In genomic region chr1:167690053-167690452, GRCh38 we compare ENCODE assay signal across 14 cellular contexts. TPM values are rescaled to one million over a fixed set of nuclear protein-coding genes. Genes with fewer than 3 reads are reported as not detected.
A peak's percentile ranks its signal among the peaks of the same experiment; 100 is the strongest.
DNase-seq lines count a peak whose midpoint lies in the region; ATAC-seq and FAIRE-seq lines count a peak whose summit lies in the region.
"Had no signal": no experiment of that assay in that cellular context is flagged by ENCODE, and none has a peak within 500 bp of the region (broad histone marks: within the 10 kb centered on the region; RNA-seq: fewer than 3 reads in every experiment).

No MANE protein-coding gene starts in this region.

- peaks cover 33 to 49% (median 36%) of the 10 kb centered on the region in 3 donors for H3K4me1 Mint-ChIP-seq in naive B cell

- no peaks in the 10 kb centered on the region for H3K27me3 Mint-ChIP-seq in naive B cell

- FAIRE-seq in GM19239 (lab: Jason Lieb, UNC), result no peak

- H3K27ac Mint-ChIP-seq in activated naive CD4-positive, alpha-beta T cell treated with anti-CD3 and anti-CD28 coated beads, Interleukin-2, amount 50 U/mL, for 72 hours, result peak overlapping the region; percentile 36 to 86
- H3K27ac Mint-ChIP-seq in naive B cell, result peak overlapping the region in 4 of 6 donors; percentile 52 to 85 (median 56)

- H3K36me3 Mint-ChIP-seq in activated naive CD4-positive, alpha-beta T cell treated with anti-CD3 and anti-CD28 coated beads, Interleukin-2, amount 50 U/mL, for 72 hours, result peaks cover 0 to 21% of the 10 kb centered on the region in 2 donors
- peaks cover 19 to 34% of the 10 kb centered on the region in 2 donors for H3K36me3 Mint-ChIP-seq in naive B cell

- peak in 1 of 2 donors; percentile 61 for ATAC-seq in activated naive CD4-positive, alpha-beta T cell treated with anti-CD3 and anti-CD28 coated beads, Interleukin-2, amount 50 U/mL, for 72 hours
- ATAC-seq in naive B cell (ENCODE audit: low read depth in 2 of 2), result no peak

- DNase-seq in NCI-H1436 (lab: John Stamatoyannopoulos, UW) (peak; percentile 13), NCI-H1436 treated with DMSO at 0.1 percent for 48 hours (lab: John Stamatoyannopoulos, UW) (no peak), naive B cell (no peak), SHP77 (lab: John Stamatoyannopoulos, UW) (no peak), GM19239 (ENCODE audit: insufficient read length, low spot score) (no peak), NCI-H774 (lab: John Stamatoyannopoulos, UW) (no peak)
- no peak for DNase-seq in activated naive CD4-positive, alpha-beta T cell treated with anti-CD3 and anti-CD28 coated beads, Interleukin-2, amount 50 U/mL, for 72 hours (ENCODE audit: low spot score in 2 of 2)
- DNase-seq in activated naive CD4-positive, alpha-beta T cell (lab: John Stamatoyannopoulos, UW), result no peak
- DNase-seq: Caco-2, MG63, NCI-H1092 treated with DMSO at 0.1 percent for 48 hours, NCI-H2029, NCI-H510A treated with DMSO at 0.1 percent for 48 hours, SIG-M5 had no signal

- no peak overlapping the region for H3K4me3 Mint-ChIP-seq in naive B cell

- no peaks in the 10 kb centered on the region for H3K9me3 Mint-ChIP-seq in activated naive CD4-positive, alpha-beta T cell treated with anti-CD3 and anti-CD28 coated beads, Interleukin-2, amount 50 U/mL, for 72 hours
- H3K9me3 Mint-ChIP-seq in naive B cell, result no peaks in the 10 kb centered on the region

RNA-seq across cellular contexts. Expression of gene MPZL1, which starts 31.7 kb away (rescaled TPM):
- 10 to 100 TPM; 26.8 to 33.0 TPM for total RNA-seq in activated naive CD4-positive, alpha-beta T cell treated with anti-CD3 and anti-CD28 coated beads, Interleukin-2, amount 50 U/mL, for 72 hours
- polyA plus RNA-seq in naive B cell (ENCODE audit: low read depth in 6 of 6), result 10 to 100 TPM; 23.5 to 64.2 (median 29.7) TPM
